Comparison of ENCODE assay signal across 11 cellular contexts in the genomic region with DNA sequence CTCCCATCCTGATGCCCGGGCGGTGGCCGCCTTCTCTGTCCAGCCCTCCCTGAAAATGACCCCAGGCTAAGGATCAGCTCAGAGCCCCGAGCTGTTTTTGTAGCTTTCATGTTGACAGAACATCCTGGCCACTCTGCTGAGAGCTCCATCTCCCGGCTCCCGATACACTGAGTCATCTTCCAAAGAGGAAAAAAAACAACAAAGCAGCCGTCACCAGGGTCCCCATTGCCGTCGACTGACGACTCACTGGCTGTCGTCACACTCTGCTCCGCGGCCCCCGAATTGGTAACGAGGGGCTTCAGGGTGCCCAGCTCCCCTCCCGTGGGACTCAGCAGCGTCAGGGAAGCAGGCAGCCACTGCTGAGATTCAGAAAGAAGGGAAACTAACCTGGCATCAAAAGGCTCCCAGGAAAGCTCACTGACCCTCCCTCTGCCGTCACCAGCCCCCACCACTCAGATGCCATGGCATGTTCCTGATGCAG.
A peak's percentile ranks its signal among the peaks of the same experiment; 100 is the strongest.
DNase-seq lines count a peak whose midpoint lies in the region; ATAC-seq and TF ChIP-seq lines count a peak whose summit lies in the region.
"Had no signal": no experiment of that assay in that cellular context is flagged by ENCODE, and none has a peak within 500 bp of the region (broad histone marks: within the 10 kb centered on the region; RNA-seq: fewer than 3 reads in every experiment).

No MANE protein-coding gene starts in this region.

- H3K27ac ChIP-seq in cingulate gyrus (ENCODE audit: low read depth, low read length) (peak overlapping the region; percentile 80), transverse colon (peak overlapping the region; percentile 44 to 99 (median 96))

- no peak for DNase-seq in activated CD4-positive, alpha-beta memory T cell treated with anti-CD3 and anti-CD28 coated beads for 36 hours
- no peak for DNase-seq in activated CD4-positive, alpha-beta memory T cell treated with anti-CD3 and anti-CD28 coated beads, Interleukin-2, amount 10 ng/mL, durations not matched to agents 7 days and 5 days
- DNase-seq in medulla oblongata (ENCODE audit: extremely low spot score): peak; percentile 47
- no peak for DNase-seq in transverse colon
- DNase-seq in HuH-7.5 (ENCODE audit: low spot score): no peak
- DNase-seq in type B pancreatic cell (ENCODE audit: extremely low spot score, unreplicated experiment): no peak
- DNase-seq: activated CD4-positive, alpha-beta T cell treated with anti-CD3 and anti-CD28 coated beads, Interleukin-2, amount 50 U/mL, for 4 hours; AML-193; cortex of kidney had no signal

- no peak for ATAC-seq in HG03460 (IDR thresholded peaks at IDR 0.05; ENCODE audit: unreplicated experiment)

- CTCF ChIA-PET in activated CD4-positive, alpha-beta memory T cell treated with anti-CD3 and anti-CD28 coated beads for 36 hours (lab: Charles Lee): interaction anchor here (1.3 to 14.0 kb wide), 4 partner anchors 8 to 66 kb away, joined by 4 to 460 read pairs (median 8); no protein-coding TSS in a partner anchor
- CTCF ChIA-PET in activated CD4-positive, alpha-beta memory T cell treated with anti-CD3 and anti-CD28 coated beads, Interleukin-2, amount 10 ng/mL, durations not matched to agents 7 days and 5 days (lab: Charles Lee): interaction anchor here (0.9 to 2.1 kb wide), 4 partner anchors 12 to 66 kb away, joined by 3 to 9 read pairs (median 4); no protein-coding TSS in a partner anchor

- peak overlapping the region in 1 of 4 donors; percentile 76 for H3K4me3 ChIP-seq in transverse colon

- no peaks in the 10 kb centered on the region for H3K9me3 ChIP-seq in transverse colon

- 73 to 74% methylated on average over 3 to 18 of the region's 18 CpGs for WGBS in transverse colon (ENCODE audit: low coverage in 1 of 2), 2 donors

- no peak for TF ChIP-seq POLR2A in transverse colon (IDR thresholded peaks at IDR 0.05)

- no peak for TF ChIP-seq CTCF in transverse colon (IDR thresholded peaks at IDR 0.05)
- TF ChIP-seq CTCF in type B pancreatic cell (conservative IDR thresholded peaks at IDR 0.05): no peak

- peaks cover 41 to 83% (median 76%) of the 10 kb centered on the region in 4 donors for H3K4me1 ChIP-seq in transverse colon

- in situ Hi-C loops in transverse colon (cut with MboI; ENCODE audit: low pct_ligation_motif_present in 1 of 4, low pct_unique_long_range_greater_than_20kb in 1 of 4, low sequenced_read_pairs in 3 of 4): no loop called here

- H3K27me3 ChIP-seq in transverse colon: no peaks in the 10 kb centered on the region

- peaks cover 0 to 42% (median 20%) of the 10 kb centered on the region in 4 donors for H3K36me3 ChIP-seq in transverse colon

- peak overlapping the region; percentile 14 for H3K27ac Mint-ChIP-seq in activated CD4-positive, alpha-beta memory T cell treated with anti-CD3 and anti-CD28 coated beads for 36 hours
- no peak overlapping the region for H3K27ac Mint-ChIP-seq in activated CD4-positive, alpha-beta memory T cell treated with anti-CD3 and anti-CD28 coated beads, Interleukin-2, amount 10 ng/mL, durations not matched to agents 7 days and 5 days
- no peak overlapping the region for H3K27ac Mint-ChIP-seq in type B pancreatic cell

- peaks cover 2% of the 10 kb centered on the region for H3K27me3 Mint-ChIP-seq in activated CD4-positive, alpha-beta memory T cell treated with anti-CD3 and anti-CD28 coated beads for 36 hours
- no peaks in the 10 kb centered on the region for H3K27me3 Mint-ChIP-seq in activated CD4-positive, alpha-beta memory T cell treated with anti-CD3 and anti-CD28 coated beads, Interleukin-2, amount 10 ng/mL, durations not matched to agents 7 days and 5 days
- H3K27me3 Mint-ChIP-seq in type B pancreatic cell: peaks cover 4% of the 10 kb centered on the region

- H3K4me1 Mint-ChIP-seq in activated CD4-positive, alpha-beta memory T cell treated with anti-CD3 and anti-CD28 coated beads for 36 hours (ENCODE audit: low read depth): peaks cover 80% of the 10 kb centered on the region
- peaks cover 63% of the 10 kb centered on the region for H3K4me1 Mint-ChIP-seq in activated CD4-positive, alpha-beta memory T cell treated with anti-CD3 and anti-CD28 coated beads, Interleukin-2, amount 10 ng/mL, durations not matched to agents 7 days and 5 days
- H3K4me1 Mint-ChIP-seq in type B pancreatic cell (ENCODE audit: unreplicated experiment): peaks cover 4% of the 10 kb centered on the region

- H3K36me3 Mint-ChIP-seq in activated CD4-positive, alpha-beta memory T cell treated with anti-CD3 and anti-CD28 coated beads for 36 hours: peaks cover 48% of the 10 kb centered on the region
- peaks cover 63% of the 10 kb centered on the region for H3K36me3 Mint-ChIP-seq in activated CD4-positive, alpha-beta memory T cell treated with anti-CD3 and anti-CD28 coated beads, Interleukin-2, amount 10 ng/mL, durations not matched to agents 7 days and 5 days (ENCODE audit: low read depth)
- H3K36me3 Mint-ChIP-seq in type B pancreatic cell: peaks cover 17% of the 10 kb centered on the region

- POLR2A ChIA-PET in activated CD4-positive, alpha-beta memory T cell treated with anti-CD3 and anti-CD28 coated beads for 36 hours (lab: Charles Lee): interaction anchor here (0.5 to 1.1 kb wide), 3 partner anchors 20 to 49 kb away, joined by 3 to 6 read pairs (median 4); no protein-coding TSS in a partner anchor
- POLR2A ChIA-PET in activated CD4-positive, alpha-beta memory T cell treated with anti-CD3 and anti-CD28 coated beads, Interleukin-2, amount 10 ng/mL, durations not matched to agents 7 days and 5 days (lab: Charles Lee): interaction anchor here (0.9 to 9.7 kb wide), 3 partner anchors 29 to 151 kb away, joined by 3 to 151 read pairs (median 3); no protein-coding TSS in a partner anchor

- TF ChIP-seq EP300 in transverse colon (IDR thresholded peaks at IDR 0.05; ENCODE audit: low read depth): no peak

- intact Hi-C loops in activated CD4-positive, alpha-beta memory T cell treated with anti-CD3 and anti-CD28 coated beads for 36 hours (cut with micrococcal nuclease): no loop called here
- intact Hi-C loops in transverse colon (cut with DNase I; ENCODE audit: low total_unique reads): no loop called here

- H3K9me3 Mint-ChIP-seq in activated CD4-positive, alpha-beta memory T cell treated with anti-CD3 and anti-CD28 coated beads for 36 hours: no peaks in the 10 kb centered on the region
- H3K9me3 Mint-ChIP-seq in activated CD4-positive, alpha-beta memory T cell treated with anti-CD3 and anti-CD28 coated beads, Interleukin-2, amount 10 ng/mL, durations not matched to agents 7 days and 5 days: no peaks in the 10 kb centered on the region
- no peaks in the 10 kb centered on the region for H3K9me3 Mint-ChIP-seq in type B pancreatic cell

- H3K4me3 Mint-ChIP-seq in activated CD4-positive, alpha-beta memory T cell treated with anti-CD3 and anti-CD28 coated beads for 36 hours: no peak overlapping the region
- no peak overlapping the region for H3K4me3 Mint-ChIP-seq in activated CD4-positive, alpha-beta memory T cell treated with anti-CD3 and anti-CD28 coated beads, Interleukin-2, amount 10 ng/mL, durations not matched to agents 7 days and 5 days
- H3K4me3 Mint-ChIP-seq in type B pancreatic cell: no peak overlapping the region
